ENCODE assay signal across 8 cellular contexts in genomic region chr3:123028233-123028828, GRCh38. TPM values are rescaled to one million over a fixed set of nuclear protein-coding genes. Genes with fewer than 3 reads are reported as not detected.
DNase-seq lines count a peak whose midpoint lies in the region; ATAC-seq and TF ChIP-seq lines count a peak whose summit lies in the region.

No MANE protein-coding gene starts in this region.

- peak overlapping the region in 1 of 4 donors; percentile 49 for H3K27ac ChIP-seq in esophagus muscularis mucosa (replicated peaks in 1 of 4)

- peak; percentile 73 for TF ChIP-seq CTCF in BE2C (IDR thresholded peaks at IDR 0.05; ENCODE audit: low read depth, low read length)
- TF ChIP-seq CTCF in esophagus muscularis mucosa (IDR thresholded peaks at IDR 0.05), result peak; percentile 35 to 54 (median 49)
- peak; percentile 76 for TF ChIP-seq CTCF in type B pancreatic cell (conservative IDR thresholded peaks at IDR 0.05)

- CTCF ChIA-PET in activated CD4-positive, alpha-beta memory T cell treated with anti-CD3 and anti-CD28 coated beads for 36 hours (lab: Charles Lee), result interaction anchor here (0.8 to 4.3 kb wide), 16 partner anchors 9 to 1481 kb away, joined by 3 to 28 read pairs (median 4); partner anchors contain the start of genes HSPBAP1 and POLQ

- POLR2A ChIA-PET in activated CD4-positive, alpha-beta memory T cell treated with anti-CD3 and anti-CD28 coated beads for 36 hours (lab: Charles Lee), result no interaction called here

- H3K4me3 ChIP-seq in BE2C (ENCODE audit: low read depth, low read length), result peak overlapping the region; percentile 57
- peak overlapping the region; percentile 56 to 64 (median 62) for H3K4me3 ChIP-seq in esophagus muscularis mucosa

- no peaks in the 10 kb centered on the region for H3K36me3 Mint-ChIP-seq in activated CD4-positive, alpha-beta memory T cell treated with anti-CD3 and anti-CD28 coated beads for 36 hours
- H3K36me3 Mint-ChIP-seq in type B pancreatic cell, result no peaks in the 10 kb centered on the region

- no peaks in the 10 kb centered on the region for H3K9me3 Mint-ChIP-seq in activated CD4-positive, alpha-beta memory T cell treated with anti-CD3 and anti-CD28 coated beads for 36 hours
- H3K9me3 Mint-ChIP-seq in type B pancreatic cell, result no peaks in the 10 kb centered on the region

- H3K4me1 Mint-ChIP-seq in activated CD4-positive, alpha-beta memory T cell treated with anti-CD3 and anti-CD28 coated beads for 36 hours (ENCODE audit: low read depth), result peaks cover 12% of the 10 kb centered on the region
- H3K4me1 Mint-ChIP-seq in type B pancreatic cell (ENCODE audit: unreplicated experiment), result peaks cover 15% of the 10 kb centered on the region

- H3K27me3 ChIP-seq in BE2C (peaks cover 31% of the 10 kb centered on the region), esophagus muscularis mucosa (peaks cover 0 to 68% (median 12%) of the 10 kb centered on the region in 4 donors)

- H3K9me3 ChIP-seq in BE2C (no peaks in the 10 kb centered on the region), esophagus muscularis mucosa (no peaks in the 10 kb centered on the region)

- no peak for ATAC-seq in GM21576 (IDR thresholded peaks at IDR 0.05; ENCODE audit: unreplicated experiment)

- peak; percentile 51 for DNase-seq in BE2C
- peak; percentile 78 for DNase-seq in H4 (ENCODE audit: low spot score)
- peak; percentile 71 for DNase-seq in NCI-H2196 (lab: John Stamatoyannopoulos, UW; ENCODE audit: unreplicated experiment)
- peak; percentile 28 for DNase-seq in activated CD4-positive, alpha-beta memory T cell treated with anti-CD3 and anti-CD28 coated beads for 36 hours
- DNase-seq in esophagus muscularis mucosa (ENCODE audit: extremely low spot score), result no peak
- peak; percentile 17 for DNase-seq in mucosa of gallbladder (ENCODE audit: low spot score)
- no peak for DNase-seq in type B pancreatic cell (ENCODE audit: extremely low spot score, unreplicated experiment)

- H3K27me3 Mint-ChIP-seq in activated CD4-positive, alpha-beta memory T cell treated with anti-CD3 and anti-CD28 coated beads for 36 hours, result peaks cover 53% of the 10 kb centered on the region
- H3K27me3 Mint-ChIP-seq in type B pancreatic cell, result peaks cover 60% of the 10 kb centered on the region

- H3K36me3 ChIP-seq in BE2C (no peaks in the 10 kb centered on the region), esophagus muscularis mucosa (no peaks in the 10 kb centered on the region)

- H3K4me3 Mint-ChIP-seq in activated CD4-positive, alpha-beta memory T cell treated with anti-CD3 and anti-CD28 coated beads for 36 hours, result peak overlapping the region; percentile 36
- H3K4me3 Mint-ChIP-seq in type B pancreatic cell, result peak overlapping the region; percentile 86

- TF ChIP-seq POLR2A in esophagus muscularis mucosa (IDR thresholded peaks at IDR 0.05; ENCODE audit: low read depth), result no peak

- WGBS in esophagus muscularis mucosa, result under 1% methylated on average over 21 of the region's 21 CpGs

- intact Hi-C loops in activated CD4-positive, alpha-beta memory T cell treated with anti-CD3 and anti-CD28 coated beads for 36 hours (cut with micrococcal nuclease), result loop anchor here (1.0 to 10.0 kb wide), 5 partner anchors 85 to 1481 kb away; partner anchors contain the start of genes FAM162A, MIX23 and POLQ
- intact Hi-C loops in esophagus muscularis mucosa (cut with DNase I), result no loop called here

- TF ChIP-seq EP300 in esophagus muscularis mucosa (IDR thresholded peaks at IDR 0.05), result no peak

- H3K27ac Mint-ChIP-seq in activated CD4-positive, alpha-beta memory T cell treated with anti-CD3 and anti-CD28 coated beads for 36 hours, result no peak overlapping the region
- H3K27ac Mint-ChIP-seq in type B pancreatic cell, result peak overlapping the region; percentile 24

- H3K4me1 ChIP-seq in BE2C (peaks cover 29% of the 10 kb centered on the region), esophagus muscularis mucosa (peaks cover 31 to 35% (median 34%) of the 10 kb centered on the region in 4 donors)

RNA-seq across cellular contexts. Expression of gene SEMA5B, which starts 0.8 kb away (rescaled TPM):
- 10.7 TPM for polyA plus RNA-seq in BE2C (2012; ENCODE audit: insufficient read depth, insufficient read length, low read depth)
- not detected in 2 replicates for total RNA-seq in H4 (2014; rRNA removed; shearing (Covaris generic))
- not detected for total RNA-seq in activated CD4-positive, alpha-beta memory T cell treated with anti-CD3 and anti-CD28 coated beads for 36 hours
- total RNA-seq in esophagus muscularis mucosa (1 to 10 TPM in 1 of 4 donors, under 1 TPM in 3; under 0.01 to 1.6 (median 0.34) TPM), mucosa of gallbladder (1.7 TPM), type B pancreatic cell (ENCODE audit: low replicate concordance) (0.50 and 12.8 TPM in 2 replicates)

RNA-seq across cellular contexts. Expression of gene PDIA5, which starts 38.5 kb away (rescaled TPM):
- 48.9 TPM for polyA plus RNA-seq in BE2C (2012; ENCODE audit: insufficient read depth, insufficient read length, low read depth)
- 18.2 and 18.3 TPM in 2 replicates for total RNA-seq in H4 (2014; rRNA removed; shearing (Covaris generic))
- total RNA-seq in activated CD4-positive, alpha-beta memory T cell treated with anti-CD3 and anti-CD28 coated beads for 36 hours, result 10 to 100 TPM; 21.7 to 21.8 TPM
- total RNA-seq in esophagus muscularis mucosa (10 to 100 TPM; 12.5 to 16.4 (median 15.1) TPM), mucosa of gallbladder (49.3 TPM), type B pancreatic cell (ENCODE audit: low replicate concordance) (28.5 and 48.4 TPM in 2 replicates)

Comparison
In these comparisons a context has a peak if more than half of its experiments do, and no peak if none do; other contexts are left out.
1. DNase-seq: peak in BE2C (single experiment), H4 (single experiment), NCI-H2196 (single experiment), activated CD4-positive, alpha-beta memory T cell treated with anti-CD3 and anti-CD28 coated beads for 36 hours (single experiment) and mucosa of gallbladder (single experiment); none in esophagus muscularis mucosa (single experiment) and type B pancreatic cell (single experiment).
2. Peak in every context shown above with its lines, with median percentiles within 50 percentile points of each other: CTCF ChIP-seq.